In the genomic region with DNA sequence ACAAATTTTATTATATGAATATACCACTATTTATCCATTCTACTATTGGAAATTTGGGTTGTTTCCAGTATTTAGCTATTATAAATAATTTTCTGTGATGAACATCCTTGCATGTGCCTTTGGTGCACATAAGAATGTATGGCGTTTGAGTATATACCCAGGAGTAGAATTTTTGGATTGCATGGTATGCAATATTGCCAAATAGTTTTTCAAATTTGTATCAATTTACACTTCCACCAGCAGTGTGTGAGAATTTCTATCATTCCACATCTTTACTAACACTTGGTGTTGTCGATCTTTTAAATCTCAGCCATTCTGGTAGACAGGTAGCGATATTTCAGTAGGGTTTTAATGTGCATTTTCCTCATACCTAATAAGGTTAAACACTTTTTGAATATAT, we compare ENCODE assay signal across 6 cellular contexts.
"Had no signal": no experiment of that assay in that cellular context is flagged by ENCODE, and none has a peak within 500 bp of the region (broad histone marks: within the 10 kb centered on the region; RNA-seq: fewer than 3 reads in every experiment).

No MANE protein-coding gene starts in this region.

- H2AFZ ChIP-seq: GM23248 had no signal

- H3K4me3 ChIP-seq: GM23248 had no signal

- H3K27ac ChIP-seq: GM23248, HL-60, KMS-11 had no signal

- H3K4me2 ChIP-seq: KMS-11 had no signal

- DNase-seq: GOT3, H9 had no signal

- H3K9ac ChIP-seq: GM23248, KMS-11 had no signal

- ATAC-seq: HepG2 had no signal
